19 cellular contexts compared by ENCODE assay signal in the genomic region with DNA sequence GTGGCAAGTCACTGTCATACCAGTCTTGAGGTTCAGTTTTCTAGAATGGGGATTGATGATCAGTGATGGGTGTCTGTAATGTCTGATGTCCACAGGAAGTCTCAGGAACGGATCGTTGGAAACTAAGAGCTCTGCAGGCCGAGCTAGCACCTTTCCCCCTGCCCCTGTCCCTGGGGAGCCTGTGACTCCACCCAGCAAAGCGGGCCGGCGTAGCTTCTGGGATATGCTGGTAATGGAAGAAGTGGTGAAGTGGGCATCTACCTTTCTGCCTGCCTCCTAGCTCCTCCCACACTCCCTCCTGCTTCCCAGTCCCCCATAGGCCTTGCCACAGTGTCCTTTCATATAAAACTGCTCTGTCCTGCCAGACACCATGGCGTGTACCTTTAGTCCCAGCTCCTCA. TPM values are rescaled to one million over a fixed set of nuclear protein-coding genes. Genes with fewer than 3 reads are reported as not detected.
DNase-seq lines count a peak whose midpoint lies in the region; ATAC-seq and TF ChIP-seq lines count a peak whose summit lies in the region.
"Had no signal": no experiment of that assay in that cellular context is flagged by ENCODE, and none has a peak within 500 bp of the region (broad histone marks: within the 10 kb centered on the region; RNA-seq: fewer than 3 reads in every experiment).

No MANE protein-coding gene starts in this region.

- no peak overlapping the region for H3K4me2 ChIP-seq in smooth muscle cell
- H3K4me2 ChIP-seq: neural progenitor cell had no signal

- no peaks in the 10 kb centered on the region for H4K20me1 ChIP-seq in smooth muscle cell (ENCODE audit: low read depth)

- no peaks in the 10 kb centered on the region for H3F3A ChIP-seq in smooth muscle cell (ENCODE audit: low read depth)

- H3K4me1 ChIP-seq in smooth muscle cell (ENCODE audit: low read depth): no peaks in the 10 kb centered on the region
- H3K4me1 ChIP-seq: colonic mucosa, left lung, psoas muscle had no signal

- no peak for ATAC-seq in HG03354 (IDR thresholded peaks at IDR 0.05; ENCODE audit: poor library complexity, severe bottlenecking, unreplicated experiment)
- ATAC-seq: activated T-helper 17 cell treated with anti-CD3 and anti-CD28 coated beads, Interleukin-2, amount 50 U/mL, for 72 hours; left lung; mucosa of descending colon; psoas muscle; stimulated activated naive CD8-positive, alpha-beta T cell treated with anti-CD3 and anti-CD28 coated beads, Interleukin-15, amount 100 ng/mL, for 72 hours had no signal

- H3K27ac ChIP-seq in smooth muscle cell (ENCODE audit: low read depth): no peak overlapping the region
- H3K27ac ChIP-seq: brain microvascular endothelial cell, colonic mucosa, left lung, neural progenitor cell, psoas muscle had no signal

- peak; percentile 93 for DNase-seq in DMS153 treated with DMSO at 0.1 percent for 48 hours (lab: John Stamatoyannopoulos, UW; ENCODE audit: unreplicated experiment)
- DNase-seq in H7: peak; percentile 22
- DNase-seq in NCI-H510A (lab: John Stamatoyannopoulos, UW): peak; percentile 95
- DNase-seq in mesenteric fat pad (ENCODE audit: low spot score): peak; percentile 67
- DNase-seq in smooth muscle cell (lab: John Stamatoyannopoulos, UW; ENCODE audit: unreplicated experiment): no peak
- no peak for DNase-seq in AG20443 (ENCODE audit: low spot score)
- DNase-seq: brain microvascular endothelial cell; colonic mucosa; COR-L47; left lung; mucosa of descending colon; NCI-H524 treated with DMSO at 0.1 percent for 48 hours; psoas muscle; small intestine; stimulated activated CD4-positive, alpha-beta T cell treated with anti-CD3 and anti-CD28 coated beads, Interleukin-4, amount 100 ng/mL, for 1 hour had no signal

- H3K27me3 ChIP-seq in H7 (ENCODE audit: control insufficient read depth, insufficient read depth, low read length): no peaks in the 10 kb centered on the region
- H3K27me3 ChIP-seq in smooth muscle cell (ENCODE audit: low read depth): no peaks in the 10 kb centered on the region
- H3K27me3 ChIP-seq: brain microvascular endothelial cell, colonic mucosa, left lung, neural progenitor cell had no signal

- no peak overlapping the region for H3K4me3 ChIP-seq in H7 (ENCODE audit: insufficient read depth, low read depth, low read length)
- H3K4me3 ChIP-seq in smooth muscle cell: no peak overlapping the region
- H3K4me3 ChIP-seq: colonic mucosa, left lung, mucosa of descending colon, neural progenitor cell, psoas muscle had no signal

- H3K9ac ChIP-seq in smooth muscle cell (ENCODE audit: low read depth): no peak overlapping the region
- H3K9ac ChIP-seq: neural progenitor cell had no signal

- H3K79me2 ChIP-seq in smooth muscle cell (ENCODE audit: low read depth): no peaks in the 10 kb centered on the region

- H3K36me3 ChIP-seq in H7 (replicated peaks; ENCODE audit: control insufficient read depth, insufficient read depth, low read length) (peaks cover 12% of the 10 kb centered on the region), smooth muscle cell (ENCODE audit: low read depth) (no peaks in the 10 kb centered on the region)
- H3K36me3 ChIP-seq: colonic mucosa, neural progenitor cell had no signal

- 94% methylated on average over 7 of the region's 7 CpGs for WGBS in smooth muscle cell (ENCODE audit: low lambda C conversion rate)

- TF ChIP-seq CTCF in smooth muscle cell (IDR thresholded peaks at IDR 0.05; ENCODE audit: borderline replicate concordance, insufficient read depth, poor library complexity, severe bottlenecking): no peak

- H2AFZ ChIP-seq in smooth muscle cell (ENCODE audit: low read depth): no peak overlapping the region
- H2AFZ ChIP-seq: neural progenitor cell had no signal

- H3K9me3 ChIP-seq in smooth muscle cell (replicated peaks; ENCODE audit: low read depth): no peaks in the 10 kb centered on the region
- H3K9me3 ChIP-seq: colonic mucosa, left lung, mucosa of descending colon, psoas muscle had no signal

RNA-seq across cellular contexts. Expression of gene HYI, which starts 13.4 kb away (rescaled TPM):
- total RNA-seq in H7 (2014; rRNA removed; shearing (Covaris generic)): 29.4 and 42.5 TPM in 2 replicates
- total RNA-seq in mesenteric fat pad: 36.9 TPM
- total RNA-seq in smooth muscle cell: 13.8 and 19.8 TPM in 2 replicates
- polyA plus RNA-seq in smooth muscle cell: 15.4 and 19.5 TPM in 2 replicates

RNA-seq across cellular contexts. Expression of gene SZT2, which starts 50.7 kb away (rescaled TPM):
- total RNA-seq in H7 (2014; rRNA removed; shearing (Covaris generic)): 12.2 and 19.0 TPM in 2 replicates
- total RNA-seq in mesenteric fat pad (65.3 TPM), smooth muscle cell (12.3 and 20.8 TPM in 2 replicates)
- 9.0 and 13.6 TPM in 2 replicates for polyA plus RNA-seq in smooth muscle cell

RNA-seq across cellular contexts. Expression of gene MED8, which starts 50.8 kb away (rescaled TPM):
- 37.6 and 41.2 TPM in 2 replicates for total RNA-seq in H7 (2014; rRNA removed; shearing (Covaris generic))
- total RNA-seq in mesenteric fat pad: 55.2 TPM
- total RNA-seq in smooth muscle cell: 61.4 and 75.2 TPM in 2 replicates
- 76.3 and 77.4 TPM in 2 replicates for polyA plus RNA-seq in smooth muscle cell

Comparison
In these comparisons a context has a peak if more than half of its experiments do, and no peak if none do; other contexts are left out.
1. DNase-seq: peak in DMS153 treated with DMSO at 0.1 percent for 48 hours (single experiment), H7 (single experiment), NCI-H510A (single experiment) and mesenteric fat pad (single experiment); none in smooth muscle cell (single experiment) and AG20443 (single experiment).